Comparison of ENCODE assay signal across 25 cellular contexts in the genomic region with DNA sequence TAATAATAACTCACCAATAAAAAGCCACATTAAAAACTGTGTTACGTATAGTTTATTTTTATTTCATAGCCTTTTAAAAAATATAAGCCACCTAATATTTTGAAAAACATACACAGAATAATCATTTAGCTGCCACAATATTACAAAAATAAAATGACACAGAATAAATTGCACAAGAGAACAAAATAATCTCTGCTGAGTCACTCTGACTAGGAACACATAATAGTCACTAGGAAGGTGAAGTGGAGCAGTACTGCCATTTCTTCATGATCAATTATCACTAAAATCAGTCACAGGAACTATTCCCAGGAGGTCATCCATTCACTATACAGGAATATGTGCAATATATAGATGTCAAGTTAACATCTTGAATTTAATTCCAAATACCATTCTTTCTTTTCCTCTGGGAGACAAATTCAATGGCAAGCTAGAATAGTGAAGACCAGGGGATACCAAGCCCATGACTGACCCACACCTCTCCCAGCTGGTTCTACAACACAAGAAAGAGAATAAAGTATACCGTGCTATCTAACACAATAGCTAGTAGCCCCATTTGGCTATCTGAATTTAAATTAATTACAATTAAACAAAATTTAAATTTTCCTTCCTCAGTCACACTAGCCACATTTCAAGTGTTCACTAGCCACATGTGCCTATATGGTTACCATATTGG. TPM values are rescaled to one million over a fixed set of nuclear protein-coding genes. Genes with fewer than 3 reads are reported as not detected.
A peak's percentile ranks its signal among the peaks of the same experiment; 100 is the strongest.
DNase-seq lines count a peak whose midpoint lies in the region; ATAC-seq and TF ChIP-seq lines count a peak whose summit lies in the region.
"Had no signal": no experiment of that assay in that cellular context is flagged by ENCODE, and none has a peak within 500 bp of the region (broad histone marks: within the 10 kb centered on the region; RNA-seq: fewer than 3 reads in every experiment).

No MANE protein-coding gene starts in this region.

- no peak for TF ChIP-seq POLR2A in erythroblast (IDR thresholded peaks at IDR 0.05; ENCODE audit: low read length)
- no peak for TF ChIP-seq POLR2A in lower leg skin (IDR thresholded peaks at IDR 0.05)

- ATAC-seq in mucosa of descending colon = no peak
- no peak for ATAC-seq in GM19328 (IDR thresholded peaks at IDR 0.05; ENCODE audit: unreplicated experiment)
- ATAC-seq: activated naive CD8-positive, alpha-beta T cell treated with anti-CD3 and anti-CD28 coated beads, Interleukin-2, amount 50 U/mL, for 24 hours; body of pancreas; psoas muscle had no signal

- TF ChIP-seq CTCF in mucosa of descending colon (IDR thresholded peaks at IDR 0.05) (no peak), lower leg skin (IDR thresholded peaks at IDR 0.05) (no peak)

- no peaks in the 10 kb centered on the region for H3K4me1 ChIP-seq in mucosa of descending colon (ENCODE audit: low read depth)
- H3K4me1 ChIP-seq: body of pancreas, psoas muscle, suprapubic skin had no signal

- DNase-seq in AG20443 (ENCODE audit: low spot score) (peak; percentile 27), LHCN-M2 (ENCODE audit: low read depth) (peak; percentile 41), erythroblast (lab: John Stamatoyannopoulos, UW) (peak; percentile 25 to 64), renal cortical epithelial cell (ENCODE audit: low read depth) (peak; percentile 27), mucosa of descending colon (no peak), lower leg skin (ENCODE audit: low spot score in 2 of 2) (no peak)
- DNase-seq: activated effector memory CD4-positive, alpha-beta T cell treated with anti-CD3 and anti-CD28 coated beads, Interleukin-2, amount 50 U/mL, for 16 hours; activated naive CD8-positive, alpha-beta T cell treated with anti-CD3 and anti-CD28 coated beads, Interleukin-2, amount 50 U/mL, for 24 hours; body of pancreas; CD4-positive, alpha-beta T cell; DMS 273 treated with DMSO at 0.1 percent for 48 hours; effector CD8-positive, alpha-beta T cell; Karpas-422; kidney glomerular epithelial cell; NCI-H187; NCI-H526 treated with DMSO at 0.1 percent for 48 hours; psoas muscle; RPMI8226 had no signal

- no peaks in the 10 kb centered on the region for H3K36me3 ChIP-seq in mucosa of descending colon (ENCODE audit: low read depth)
- H3K36me3 ChIP-seq: neutrophil, suprapubic skin had no signal

- no peaks in the 10 kb centered on the region for H3K9me3 ChIP-seq in mucosa of descending colon
- H3K9me3 ChIP-seq: body of pancreas, neutrophil, psoas muscle, suprapubic skin had no signal

- 89% methylated on average over 2 of the region's 2 CpGs for whole genome bisulfite sequencing in lower leg skin, 2 donors

- intact Hi-C loops in mucosa of descending colon (cut with DNase I, micrococcal nuclease) (no loop called here), lower leg skin (cut with DNase I; ENCODE audit: low total_unique reads) (no loop called here)

- H3K4me3 ChIP-seq in mucosa of descending colon (no peak overlapping the region), lower leg skin (ENCODE audit: low read depth, poor library complexity, severe bottlenecking) (no peak overlapping the region)
- H3K4me3 ChIP-seq: body of pancreas, lung, psoas muscle, skin epidermis, suprapubic skin had no signal

RNA-seq across cellular contexts. Expression of a gene that starts 5.9 kb away (rescaled TPM):
- total RNA-seq in LHCN-M2 (2014; rRNA removed) (3.3 and 5.8 TPM in 2 replicates), renal cortical epithelial cell (0.30 and 0.69 TPM in 2 replicates), mucosa of descending colon (1 to 10 TPM in 1 of 3 donors, not detected in 2; 1.0 TPM), lower leg skin (not detected)
- polyA plus RNA-seq in LHCN-M2 (2012) = 1.7 TPM
- total RNA-seq: body of pancreas; CD4-positive, alpha-beta T cell; psoas muscle; SK-MEL-5; suprapubic skin; T-helper 1 cell treated with Interleukin-12 subunit alpha and Interleukin-12 subunit beta and Interleukin-4 antibody, amounts not matched to agents 30 ng/mL and 1 ng/mL, for 36 hours had no signal

RNA-seq across cellular contexts. Expression of a gene that starts 42.1 kb away (rescaled TPM):
- total RNA-seq in LHCN-M2 (2014; rRNA removed) (87.1 and 103 TPM in 2 replicates), renal cortical epithelial cell (18.1 and 38.6 TPM in 2 replicates), mucosa of descending colon (10 to 100 TPM; 12.5 to 16.0 (median 12.6) TPM), lower leg skin (10 to 100 TPM; 15.2 to 35.7 (median 21.2) TPM)
- polyA plus RNA-seq in LHCN-M2 (2012) = 38.0 TPM

Comparison
In these comparisons a context has a peak if more than half of its experiments do, and no peak if none do; other contexts are left out.
1. DNase-seq: peak in AG20443 (single experiment), LHCN-M2 (single experiment), erythroblast (2 of 2) and renal cortical epithelial cell (single experiment); none in mucosa of descending colon (0 of 3) and lower leg skin (0 of 2).